In the genomic region with DNA sequence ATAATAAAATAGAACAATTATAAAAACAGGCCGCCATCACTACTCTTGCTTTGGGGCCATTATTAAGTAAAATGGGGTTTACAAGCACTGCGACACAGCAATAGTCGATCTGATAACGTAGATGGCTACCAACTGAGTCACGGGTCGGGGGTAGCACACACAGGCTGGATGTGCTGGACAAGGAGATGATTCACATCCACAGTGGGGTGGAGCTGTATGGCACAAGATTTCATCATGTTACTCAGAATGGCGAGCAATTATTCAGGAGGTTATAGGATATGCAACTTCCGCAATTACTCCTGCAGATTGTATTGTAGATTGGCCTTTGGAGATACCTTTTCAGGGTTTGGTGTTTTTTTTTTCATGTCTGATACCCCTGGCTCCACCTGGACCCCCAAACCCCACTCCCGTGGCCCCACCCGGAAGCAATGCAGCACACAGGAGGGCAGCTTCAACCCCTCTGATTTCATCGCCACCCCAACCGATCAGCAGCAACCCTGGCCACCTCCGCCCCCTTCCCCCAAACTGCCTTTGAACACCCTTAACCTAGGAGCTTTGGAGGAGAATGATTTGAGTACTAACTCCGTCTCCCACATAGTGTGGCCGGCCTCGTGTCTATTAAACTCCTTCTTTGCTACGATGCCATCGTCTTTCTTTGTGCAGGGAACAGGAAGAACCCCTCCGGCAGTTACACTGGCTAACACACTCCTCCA, we compare ENCODE assay signal across 1 cellular context.
A peak's percentile ranks its signal among the peaks of the same experiment; 100 is the strongest.
TF ChIP-seq lines count a peak whose summit lies in the region.

No MANE protein-coding gene starts in this region.

TF ChIP-seq in SK-N-SH, 30 proteins besides CTCF, POLR2A, EP300 and RAD21 (continued from another document):
- TF ChIP-seq, protein P1, sequence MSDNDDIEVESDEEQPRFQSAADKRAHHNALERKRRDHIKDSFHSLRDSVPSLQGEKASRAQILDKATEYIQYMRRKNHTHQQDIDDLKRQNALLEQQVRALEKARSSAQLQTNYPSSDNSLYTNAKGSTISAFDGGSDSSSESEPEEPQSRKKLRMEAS (IDR thresholded peaks at IDR 0.05; ENCODE audit: low read depth) = 0 out of 2 replicates have a peak, but pooled peaks have one; percentile 56
- TF ChIP-seq TCF12 (IDR thresholded peaks at IDR 0.05) (peak; percentile 72), RCOR1 (IDR thresholded peaks at IDR 0.05; ENCODE audit: low read length) (no peak), MXI1 (IDR thresholded peaks at IDR 0.05; ENCODE audit: low read depth, low read length) (no peak), EZH2phosphoT487 (IDR thresholded peaks at IDR 0.05; ENCODE audit: borderline replicate concordance, low read depth) (no peak), FOXM1 (IDR thresholded peaks at IDR 0.05; ENCODE audit: low read depth) (no peak), RXRA (IDR thresholded peaks at IDR 0.05; ENCODE audit: borderline replicate concordance, low read depth) (peak; percentile 61; the same call in 1 of the 2 replicates), USF1 (IDR thresholded peaks at IDR 0.05; ENCODE audit: borderline replicate concordance, low read depth) (no peak), IRF3 (IDR thresholded peaks at IDR 0.05; ENCODE audit: low read depth, low read length) (no peak)
